27 cellular contexts compared by ENCODE assay signal in genomic region chr10:48255722-48256121, GRCh38. TPM values are rescaled to one million over a fixed set of nuclear protein-coding genes. Genes with fewer than 3 reads are reported as not detected.
"Had no signal": no experiment of that assay in that cellular context is flagged by ENCODE, and none has a peak within 500 bp of the region (broad histone marks: within the 10 kb centered on the region; RNA-seq: fewer than 3 reads in every experiment).

No MANE protein-coding gene starts in this region.

- DNase-seq: activated CD4-positive, alpha-beta T cell treated with anti-CD3 and anti-CD28 coated beads, Interleukin-2, amount 10 ng/mL, durations not matched to agents 7 days and 5 days; activated CD8-positive, alpha-beta T cell treated with anti-CD3 and anti-CD28 coated beads for 36 hours; activated gamma-delta T cell treated with Interleukin-2 at 50 U/mL for 16 hours; activated T-cell treated with anti-CD3 and anti-CD28 coated beads, Interleukin-2, amount 50 U/mL, for 1 hour; anterior cingulate cortex; body of pancreas; caudate nucleus; dermis blood vessel endothelial cell; effector CD8-positive, alpha-beta T cell; erythroblast; foreskin keratinocyte; glutamatergic neuron; left colon; naive B cell; retina; SK-N-SH; stimulated activated CD4-positive, alpha-beta T cell treated with anti-CD3 and anti-CD28 coated beads, Interleukin-12 subunit alpha, Interleukin-12 subunit beta, amount 100 ng/mL, for 4 hours; stimulated activated naive CD8-positive, alpha-beta T cell treated with anti-CD3 and anti-CD28 coated beads, Interleukin-15, amount 100 ng/mL, for 72 hours; T-helper 2 cell; tibial artery had no signal

- H3K9me3 Mint-ChIP-seq: activated CD4-positive, alpha-beta T cell treated with anti-CD3 and anti-CD28 coated beads, Interleukin-2, amount 10 ng/mL, durations not matched to agents 7 days and 5 days; activated CD8-positive, alpha-beta T cell treated with anti-CD3 and anti-CD28 coated beads for 36 hours; activated naive CD4-positive, alpha-beta T cell treated with anti-CD3 and anti-CD28 coated beads, Interleukin-2, amount 50 U/mL, for 24 hours; neural progenitor cell; stimulated activated naive CD8-positive, alpha-beta T cell treated with anti-CD3 and anti-CD28 coated beads, Interleukin-15, amount 100 ng/mL, for 72 hours had no signal

- ATAC-seq: activated CD4-positive, CD25-positive, alpha-beta regulatory T cell treated with anti-CD3 and anti-CD28 coated beads, Interleukin-2, amount 50 U/mL, for 24 hours; activated CD8-positive, alpha-beta T cell treated with anti-CD3 and anti-CD28 coated beads for 36 hours; body of pancreas; foreskin keratinocyte; left colon; stimulated activated naive CD8-positive, alpha-beta T cell treated with anti-CD3 and anti-CD28 coated beads, Interleukin-15, amount 100 ng/mL, for 72 hours had no signal

- H3K9me3 ChIP-seq: body of pancreas, SK-N-SH, tibial artery had no signal

- H3K27me3 Mint-ChIP-seq: activated naive CD4-positive, alpha-beta T cell treated with anti-CD3 and anti-CD28 coated beads, Interleukin-2, amount 50 U/mL, for 24 hours had no signal

- H3K27ac ChIP-seq: body of pancreas, foreskin keratinocyte, hepatocyte, neural progenitor cell, tibial artery had no signal

- H3K4me1 ChIP-seq: tibial artery had no signal

- H3K27me3 ChIP-seq: body of pancreas, foreskin keratinocyte, hepatocyte, neural progenitor cell had no signal

- H3K4me3 Mint-ChIP-seq: activated CD4-positive, alpha-beta T cell treated with anti-CD3 and anti-CD28 coated beads, Interleukin-2, amount 10 ng/mL, durations not matched to agents 7 days and 5 days; activated CD8-positive, alpha-beta T cell treated with anti-CD3 and anti-CD28 coated beads for 36 hours; activated naive CD4-positive, alpha-beta T cell treated with anti-CD3 and anti-CD28 coated beads, Interleukin-2, amount 50 U/mL, for 24 hours; memory B cell; naive B cell; neural progenitor cell; stimulated activated naive CD8-positive, alpha-beta T cell treated with anti-CD3 and anti-CD28 coated beads, Interleukin-15, amount 100 ng/mL, for 72 hours had no signal

- H3K4me3 ChIP-seq: body of pancreas, hepatocyte, neural progenitor cell, tibial artery had no signal

- H3K27ac Mint-ChIP-seq: activated CD4-positive, alpha-beta T cell treated with anti-CD3 and anti-CD28 coated beads, Interleukin-2, amount 10 ng/mL, durations not matched to agents 7 days and 5 days; activated CD8-positive, alpha-beta T cell treated with anti-CD3 and anti-CD28 coated beads for 36 hours; activated naive CD4-positive, alpha-beta T cell treated with anti-CD3 and anti-CD28 coated beads, Interleukin-2, amount 50 U/mL, for 24 hours; memory B cell; naive B cell; neural progenitor cell; progenitor cell of endocrine pancreas; stimulated activated naive CD8-positive, alpha-beta T cell treated with anti-CD3 and anti-CD28 coated beads, Interleukin-15, amount 100 ng/mL, for 72 hours had no signal

- H3K36me3 Mint-ChIP-seq: activated naive CD4-positive, alpha-beta T cell treated with anti-CD3 and anti-CD28 coated beads, Interleukin-2, amount 50 U/mL, for 24 hours; memory B cell; naive B cell; neural progenitor cell had no signal

- H3K36me3 ChIP-seq: neural progenitor cell, tibial artery had no signal

- H3K4me1 Mint-ChIP-seq: activated CD4-positive, alpha-beta T cell treated with anti-CD3 and anti-CD28 coated beads, Interleukin-2, amount 10 ng/mL, durations not matched to agents 7 days and 5 days; activated naive CD4-positive, alpha-beta T cell treated with anti-CD3 and anti-CD28 coated beads, Interleukin-2, amount 50 U/mL, for 24 hours; memory B cell; naive B cell; stimulated activated naive CD8-positive, alpha-beta T cell treated with anti-CD3 and anti-CD28 coated beads, Interleukin-15, amount 100 ng/mL, for 72 hours had no signal

RNA-seq across cellular contexts. Expression of gene FRMPD2, which starts 18.8 kb away (rescaled TPM):
- total RNA-seq: activated CD4-positive, alpha-beta T cell treated with anti-CD3 and anti-CD28 coated beads, Interleukin-2, amount 10 ng/mL, durations not matched to agents 7 days and 5 days; activated CD8-positive, alpha-beta T cell treated with anti-CD3 and anti-CD28 coated beads for 36 hours; body of pancreas; foreskin keratinocyte; osteoblast had no signal
- polyA plus RNA-seq: foreskin keratinocyte had no signal
